In genomic region chr5:36435516-36435915, GRCh38 we compare ENCODE assay signal across 38 cellular contexts.
"Had no signal": no experiment of that assay in that cellular context is flagged by ENCODE, and none has a peak within 500 bp of the region (broad histone marks: within the 10 kb centered on the region; RNA-seq: fewer than 3 reads in every experiment).

No MANE protein-coding gene starts in this region.

- H3K27ac Mint-ChIP-seq: activated B cell treated with CpG ODN at 0.5 μM for 24 hours; activated CD4-positive, alpha-beta memory T cell treated with anti-CD3 and anti-CD28 coated beads for 36 hours; activated CD4-positive, alpha-beta T cell treated with anti-CD3 and anti-CD28 coated beads, Interleukin-2, amount 10 ng/mL, durations not matched to agents 24 days and 14 days; activated CD8-positive, alpha-beta T cell treated with anti-CD3 and anti-CD28 coated beads for 36 hours; activated naive CD4-positive, alpha-beta T cell treated with anti-CD3 and anti-CD28 coated beads for 36 hours; activated naive CD4-positive, alpha-beta T cell treated with anti-CD3 and anti-CD28 coated beads, Interleukin-2, amount 50 U/mL, for 72 hours; activated naive CD8-positive, alpha-beta T cell treated with anti-CD3 and anti-CD28 coated beads for 36 hours; activated T-cell treated with anti-CD3 and anti-CD28 coated beads, Interleukin-2, amount 50 U/mL, for 72 hours; activated T-helper 1 cell treated with anti-CD3 and anti-CD28 coated beads, Interleukin-12 subunit alpha, Interleukin-12 subunit beta, Interleukin-2, Interleukin-4 antibody, amounts not matched to agents 30 ng/mL and 10 ng/mL and 1 ng/mL, durations not matched to agents 14 hours and 24 hours and 36 hours; activated T-helper 17 cell treated with anti-CD3 and anti-CD28 coated beads, Interleukin-2, amount 50 U/mL, for 72 hours; T-helper 1 cell treated with Interleukin-12 subunit alpha and Interleukin-12 subunit beta and Interleukin-4 antibody, amounts not matched to agents 30 μg/mL and 1 μg/mL, for 36 hours; T-helper 2 cell treated with Interferon-gamma antibody and Interleukin-4, amounts not matched to agents 5 μg/mL and 100 μg/mL, for 36 hours had no signal

- H3K4me1 ChIP-seq: adrenal gland, body of pancreas had no signal

- H3K9me3 ChIP-seq: adrenal gland, body of pancreas had no signal

- H3K36me3 ChIP-seq: adrenal gland, cardiac muscle cell had no signal

- H3K9me3 Mint-ChIP-seq: activated B cell treated with CpG ODN at 0.5 μM for 24 hours; activated CD4-positive, alpha-beta memory T cell treated with anti-CD3 and anti-CD28 coated beads for 36 hours; activated CD4-positive, alpha-beta T cell treated with anti-CD3 and anti-CD28 coated beads, Interleukin-2, amount 10 ng/mL, durations not matched to agents 24 days and 14 days; activated CD8-positive, alpha-beta T cell treated with anti-CD3 and anti-CD28 coated beads for 36 hours; activated naive CD4-positive, alpha-beta T cell treated with anti-CD3 and anti-CD28 coated beads for 36 hours; activated naive CD4-positive, alpha-beta T cell treated with anti-CD3 and anti-CD28 coated beads, Interleukin-2, amount 50 U/mL, for 72 hours; activated naive CD8-positive, alpha-beta T cell treated with anti-CD3 and anti-CD28 coated beads for 36 hours; activated T-cell treated with anti-CD3 and anti-CD28 coated beads, Interleukin-2, amount 50 U/mL, for 4 hours; activated T-cell treated with anti-CD3 and anti-CD28 coated beads, Interleukin-2, amount 50 U/mL, for 72 hours; activated T-helper 17 cell treated with anti-CD3 and anti-CD28 coated beads, Interleukin-2, amount 50 U/mL, for 72 hours; central memory CD8-positive, alpha-beta T cell; T-helper 1 cell treated with Interleukin-12 subunit alpha and Interleukin-12 subunit beta and Interleukin-4 antibody, amounts not matched to agents 30 μg/mL and 1 μg/mL, for 36 hours; T-helper 2 cell treated with Interferon-gamma antibody and Interleukin-4, amounts not matched to agents 5 μg/mL and 100 μg/mL, for 36 hours had no signal

- DNase-seq: activated B cell treated with CpG ODN at 0.5 μM for 24 hours; activated CD4-positive, alpha-beta memory T cell treated with anti-CD3 and anti-CD28 coated beads for 36 hours; activated CD4-positive, alpha-beta T cell treated with anti-CD3 and anti-CD28 coated beads for 4 hours; activated CD4-positive, alpha-beta T cell treated with anti-CD3 and anti-CD28 coated beads, Interleukin-2, amount 10 ng/mL, durations not matched to agents 24 days and 14 days; activated CD4-positive, alpha-beta T cell treated with anti-CD3 and anti-CD28 coated beads, Interleukin-2, amount 50 U/mL, for 1 hour; activated CD4-positive, alpha-beta T cell treated with anti-CD3 and anti-CD28 coated beads, Interleukin-2, amount 50 U/mL, for 4 hours; activated CD4-positive, CD25-positive, alpha-beta regulatory T cell treated with anti-CD3 and anti-CD28 coated beads, Interleukin-2, amount 50 U/mL, for 72 hours; activated CD8-positive, alpha-beta memory T cell treated with anti-CD3 and anti-CD28 coated beads, Interleukin-2, amount 50 U/mL, for 4 hours; activated CD8-positive, alpha-beta T cell treated with anti-CD3 and anti-CD28 coated beads for 36 hours; activated effector memory CD4-positive, alpha-beta T cell treated with anti-CD3 and anti-CD28 coated beads, Interleukin-2, amount 50 U/mL, for 16 hours; activated gamma-delta T cell treated with Interleukin-2 at 50 U/mL for 16 hours; activated naive CD4-positive, alpha-beta T cell; activated naive CD4-positive, alpha-beta T cell treated with anti-CD3 and anti-CD28 coated beads for 36 hours; activated naive CD4-positive, alpha-beta T cell treated with anti-CD3 and anti-CD28 coated beads, Interleukin-2, amount 50 U/mL, for 16 hours; activated naive CD8-positive, alpha-beta T cell treated with anti-CD3 and anti-CD28 coated beads for 36 hours; activated T-cell treated with anti-CD3 and anti-CD28 coated beads for 4 hours; activated T-cell treated with anti-CD3 and anti-CD28 coated beads, Interleukin-2, amount 50 U/mL, for 1 hour; activated T-cell treated with anti-CD3 and anti-CD28 coated beads, Interleukin-2, amount 50 U/mL, for 4 hours; activated T-cell treated with anti-CD3 and anti-CD28 coated beads, Interleukin-2, amount 50 U/mL, for 72 hours; adrenal gland; amniotic stem cell; aorta; body of pancreas; caudate nucleus; cerebellar nuclear complex; T-helper 2 cell; T-helper 9 cell had no signal

- H3K4me1 Mint-ChIP-seq: activated B cell treated with CpG ODN at 0.5 μM for 24 hours; activated CD4-positive, alpha-beta T cell treated with anti-CD3 and anti-CD28 coated beads, Interleukin-2, amount 10 ng/mL, durations not matched to agents 24 days and 14 days; activated naive CD8-positive, alpha-beta T cell treated with anti-CD3 and anti-CD28 coated beads for 36 hours; activated T-helper 17 cell treated with anti-CD3 and anti-CD28 coated beads, Interleukin-2, amount 50 U/mL, for 72 hours; central memory CD8-positive, alpha-beta T cell had no signal

- H3K27ac ChIP-seq: adrenal gland, body of pancreas, cardiac muscle cell, VCaP had no signal

- H3K4me3 Mint-ChIP-seq: activated B cell treated with CpG ODN at 0.5 μM for 24 hours; activated CD4-positive, alpha-beta memory T cell treated with anti-CD3 and anti-CD28 coated beads for 36 hours; activated CD4-positive, alpha-beta T cell treated with anti-CD3 and anti-CD28 coated beads, Interleukin-2, amount 10 ng/mL, durations not matched to agents 24 days and 14 days; activated CD8-positive, alpha-beta T cell treated with anti-CD3 and anti-CD28 coated beads for 36 hours; activated naive CD4-positive, alpha-beta T cell treated with anti-CD3 and anti-CD28 coated beads for 36 hours; activated naive CD8-positive, alpha-beta T cell treated with anti-CD3 and anti-CD28 coated beads for 36 hours; activated T-cell treated with anti-CD3 and anti-CD28 coated beads, Interleukin-2, amount 50 U/mL, for 4 hours; activated T-cell treated with anti-CD3 and anti-CD28 coated beads, Interleukin-2, amount 50 U/mL, for 72 hours; activated T-helper 1 cell treated with anti-CD3 and anti-CD28 coated beads, Interleukin-12 subunit alpha, Interleukin-12 subunit beta, Interleukin-2, Interleukin-4 antibody, amounts not matched to agents 30 ng/mL and 10 ng/mL and 1 ng/mL, durations not matched to agents 14 hours and 24 hours and 36 hours; activated T-helper 17 cell treated with anti-CD3 and anti-CD28 coated beads, Interleukin-2, amount 50 U/mL, for 72 hours; central memory CD8-positive, alpha-beta T cell; T-helper 1 cell treated with Interleukin-12 subunit alpha and Interleukin-12 subunit beta and Interleukin-4 antibody, amounts not matched to agents 30 μg/mL and 1 μg/mL, for 36 hours; T-helper 2 cell treated with Interferon-gamma antibody and Interleukin-4, amounts not matched to agents 5 μg/mL and 100 μg/mL, for 36 hours had no signal

- H3K27me3 ChIP-seq: adrenal gland, body of pancreas, cardiac muscle cell had no signal

- FAIRE-seq: astrocyte, bronchial epithelial cell, TTC549 had no signal

- H3K36me3 Mint-ChIP-seq: activated CD4-positive, alpha-beta memory T cell treated with anti-CD3 and anti-CD28 coated beads for 36 hours; activated naive CD4-positive, alpha-beta T cell treated with anti-CD3 and anti-CD28 coated beads, Interleukin-2, amount 50 U/mL, for 72 hours; activated naive CD8-positive, alpha-beta T cell treated with anti-CD3 and anti-CD28 coated beads for 36 hours had no signal

- H3K4me3 ChIP-seq: adrenal gland, body of pancreas, cardiac muscle cell had no signal
